In genomic region chr5:174295736-174296481, GRCh38 we compare ENCODE assay signal across 18 cellular contexts.
DNase-seq lines count a peak whose midpoint lies in the region; ATAC-seq, FAIRE-seq and TF ChIP-seq lines count a peak whose summit lies in the region.
"Had no signal": no experiment of that assay in that cellular context is flagged by ENCODE, and none has a peak within 500 bp of the region (broad histone marks: within the 10 kb centered on the region; RNA-seq: fewer than 3 reads in every experiment).

No MANE protein-coding gene starts in this region.

- no peaks in the 10 kb centered on the region for H3K36me3 ChIP-seq in heart right ventricle
- H3K36me3 ChIP-seq: Peyer's patch had no signal

- no peak overlapping the region for H3K4me3 Mint-ChIP-seq in osteocyte (ENCODE audit: unreplicated experiment)

- peaks cover 0 to 11% (median 0%) of the 10 kb centered on the region in 7 donors for H3K27me3 ChIP-seq in heart right ventricle
- H3K27me3 ChIP-seq: Peyer's patch had no signal

- H3K4me1 ChIP-seq in heart right ventricle: peaks cover 0 to 19% (median 6%) of the 10 kb centered on the region in 9 donors
- H3K4me1 ChIP-seq: Peyer's patch had no signal

- peak in 6 of 8 donors; percentile 23 to 79 (median 68) for ATAC-seq in heart right ventricle
- ATAC-seq in GM19035 (IDR thresholded peaks at IDR 0.05; ENCODE audit: unreplicated experiment): no peak
- no peak for ATAC-seq in HG03139 (IDR thresholded peaks at IDR 0.05; ENCODE audit: unreplicated experiment)
- no peak for ATAC-seq in GM19463 (IDR thresholded peaks at IDR 0.05; ENCODE audit: unreplicated experiment)

- no peak for FAIRE-seq in GM12892 (lab: Jason Lieb, UNC)
- FAIRE-seq: A204.1, GM18507 had no signal

- TF ChIP-seq POLR2A in GM12892 (IDR thresholded peaks at IDR 0.05; ENCODE audit: low read depth, low read length): no peak

- H3K4me1 Mint-ChIP-seq in osteocyte (ENCODE audit: unreplicated experiment): no peaks in the 10 kb centered on the region

- H3K9me3 ChIP-seq in heart right ventricle: peaks cover 0 to 9% (median 0%) of the 10 kb centered on the region in 11 donors
- H3K9me3 ChIP-seq: Peyer's patch had no signal

- DNase-seq in heart right ventricle (peak in 1 of 2 donors; percentile 17), cardiac septum (ENCODE audit: low spot score) (no peak), ecto neural progenitor cell (ENCODE audit: low spot score) (peak; percentile 32), osteocyte (ENCODE audit: extremely low spot score, unreplicated experiment) (peak; percentile 54), GM12892 (ENCODE audit: insufficient read length) (no peak)
- DNase-seq: C1 segment of cervical spinal cord, EL, MV-4-11, NCI-H1417 treated with DMSO at 0.1 percent for 48 hours, NCI-H2029, NCI-H510A, NCI-H82, Peyer's patch had no signal

- no peaks in the 10 kb centered on the region for H3K9me3 Mint-ChIP-seq in osteocyte (ENCODE audit: unreplicated experiment)

- H3K27ac ChIP-seq in heart right ventricle: peak overlapping the region in 3 of 10 donors; percentile 2 to 63 (median 50)
- H3K27ac ChIP-seq: Peyer's patch had no signal

- no peaks in the 10 kb centered on the region for H3K36me3 Mint-ChIP-seq in osteocyte (ENCODE audit: unreplicated experiment)

- TF ChIP-seq CTCF in heart right ventricle (IDR thresholded peaks at IDR 0.05): peak in 4 of 9 donors; percentile 10 to 37 (median 16)
- TF ChIP-seq CTCF in osteocyte (IDR thresholded peaks at IDR 0.05): no peak

- H3K27ac Mint-ChIP-seq in osteocyte (ENCODE audit: unreplicated experiment): no peak overlapping the region

- no peak overlapping the region for H3K4me3 ChIP-seq in heart right ventricle
- H3K4me3 ChIP-seq: Peyer's patch had no signal

- intact Hi-C loops in heart right ventricle (cut with DNase I): no loop called here
- intact Hi-C loops in cardiac septum (cut with DNase I): no loop called here

- H3K27me3 Mint-ChIP-seq in osteocyte (ENCODE audit: unreplicated experiment): peaks cover 14% of the 10 kb centered on the region

- 56 to 62% methylated on average over 7 of the region's 7 CpGs for WGBS in heart right ventricle, 2 donors

Comparison
In these comparisons a context has a peak if more than half of its experiments do, and no peak if none do; other contexts are left out.
1. ATAC-seq: peak in heart right ventricle (6 of 8); none in GM19035 (single experiment), HG03139 (single experiment) and GM19463 (single experiment).
2. DNase-seq: peak in ecto neural progenitor cell (single experiment) and osteocyte (single experiment); none in cardiac septum (single experiment) and GM12892 (single experiment).